Comparison of ENCODE assay signal across 22 cellular contexts in the genomic region with DNA sequence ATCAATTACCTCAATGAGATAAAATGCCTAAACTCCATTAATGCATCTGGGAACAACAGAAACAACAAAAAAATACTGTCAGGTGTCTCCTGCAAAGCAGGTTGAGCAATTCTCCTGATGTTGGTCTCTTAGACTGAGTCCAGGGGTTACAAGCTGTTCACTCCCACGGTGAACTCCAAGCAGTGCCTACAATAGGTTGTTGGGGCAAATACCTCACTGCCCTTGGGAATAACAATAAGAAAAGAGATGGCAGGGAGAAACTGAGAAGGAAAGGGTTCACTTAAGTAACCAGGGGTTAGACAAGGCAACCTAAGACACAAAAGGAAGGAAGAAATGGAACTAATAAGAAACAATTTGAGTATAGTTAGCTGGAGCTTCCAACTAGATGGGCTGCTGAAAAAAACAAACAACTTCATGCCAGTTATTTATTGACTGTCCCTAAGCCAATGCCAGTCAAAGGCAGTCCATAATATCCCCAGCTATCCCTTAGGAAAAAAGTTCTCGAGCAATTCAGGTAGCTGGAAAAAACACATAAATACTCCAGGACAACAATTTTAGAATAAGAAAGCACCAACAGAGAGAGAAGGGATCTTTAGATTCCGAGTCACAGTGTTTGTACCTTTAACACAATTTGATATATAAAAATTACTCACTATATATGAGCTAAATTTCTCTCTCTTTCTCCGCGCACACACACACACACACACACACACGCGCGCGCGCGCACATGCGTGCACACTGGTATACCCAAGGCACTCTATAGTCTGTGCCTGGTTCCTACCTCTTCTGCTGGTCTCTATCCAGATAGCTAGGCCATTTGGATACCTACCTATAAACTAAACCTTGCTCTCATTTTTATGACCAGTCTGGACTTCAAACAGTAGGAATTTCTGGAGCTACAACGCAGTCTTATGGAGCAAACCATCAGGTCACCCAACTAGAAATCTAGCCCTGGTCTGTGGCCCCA.
"Had no signal": no experiment of that assay in that cellular context is flagged by ENCODE, and none has a peak within 500 bp of the region (broad histone marks: within the 10 kb centered on the region; RNA-seq: fewer than 3 reads in every experiment).

No MANE protein-coding gene starts in this region.

- H3K27me3 ChIP-seq: gastroesophageal sphincter, testis had no signal

- H3K27ac ChIP-seq: coronary artery, gastroesophageal sphincter, prostate gland, testis had no signal

- H3K36me3 ChIP-seq: gastroesophageal sphincter, prostate gland had no signal

- H3K27ac Mint-ChIP-seq: activated B cell treated with CpG ODN at 0.5 μM for 24 hours; activated CD8-positive, alpha-beta T cell treated with anti-CD3 and anti-CD28 coated beads for 36 hours; activated naive CD8-positive, alpha-beta T cell; activated T-helper 2 cell treated with anti-CD3 and anti-CD28 coated beads, Interferon-gamma antibody, Interleukin-2, Interleukin-4, amounts not matched to agents 10 μg/mL and 5 μg/mL and 100 μg/mL, durations not matched to agents 14 hours and 24 hours and 36 hours; brain; immature natural killer cell; natural killer cell treated with Interleukin-12 subunit alpha and Interleukin-12 subunit beta and Interleukin-15 and Interleukin-18, amount 100 ng/mL, for 72 hours; T-helper 2 cell treated with Interferon-gamma antibody and Interleukin-4, amounts not matched to agents 5 μg/mL and 100 μg/mL, for 36 hours had no signal

- H3K36me3 Mint-ChIP-seq: activated naive CD8-positive, alpha-beta T cell; brain; natural killer cell treated with Interleukin-12 subunit alpha and Interleukin-12 subunit beta and Interleukin-15 and Interleukin-18, amount 100 ng/mL, for 72 hours; T-cell had no signal

- H3K4me3 Mint-ChIP-seq: activated B cell treated with CpG ODN at 0.5 μM for 24 hours; activated CD8-positive, alpha-beta T cell treated with anti-CD3 and anti-CD28 coated beads for 36 hours; activated naive CD8-positive, alpha-beta T cell; brain; immature natural killer cell; natural killer cell treated with Interleukin-12 subunit alpha and Interleukin-12 subunit beta and Interleukin-15 and Interleukin-18, amount 100 ng/mL, for 72 hours; T-cell; T-helper 2 cell treated with Interferon-gamma antibody and Interleukin-4, amounts not matched to agents 5 μg/mL and 100 μg/mL, for 36 hours had no signal

- H3K4me1 Mint-ChIP-seq: activated B cell treated with CpG ODN at 0.5 μM for 24 hours, immature natural killer cell, T-cell had no signal

- H3K9me3 Mint-ChIP-seq: activated B cell treated with CpG ODN at 0.5 μM for 24 hours; activated CD8-positive, alpha-beta T cell treated with anti-CD3 and anti-CD28 coated beads for 36 hours; activated T-helper 2 cell treated with anti-CD3 and anti-CD28 coated beads, Interferon-gamma antibody, Interleukin-2, Interleukin-4, amounts not matched to agents 10 μg/mL and 5 μg/mL and 100 μg/mL, durations not matched to agents 14 hours and 24 hours and 36 hours; natural killer cell treated with Interleukin-12 subunit alpha and Interleukin-12 subunit beta and Interleukin-15 and Interleukin-18, amount 100 ng/mL, for 72 hours; T-helper 2 cell treated with Interferon-gamma antibody and Interleukin-4, amounts not matched to agents 5 μg/mL and 100 μg/mL, for 36 hours had no signal

- H3K4me3 ChIP-seq: coronary artery, dorsolateral prefrontal cortex, gastroesophageal sphincter, lung, prostate gland, testis had no signal

- DNase-seq: activated B cell treated with CpG ODN at 0.5 μM for 24 hours; activated CD4-positive, alpha-beta T cell treated with anti-CD3 and anti-CD28 coated beads, Interleukin-2, amount 50 U/mL, for 1 hour; activated CD8-positive, alpha-beta T cell treated with anti-CD3 and anti-CD28 coated beads for 36 hours; activated T-cell treated with anti-CD3 and anti-CD28 coated beads, Interleukin-2, amount 50 U/mL, for 48 hours; aorta; dorsolateral prefrontal cortex; effector memory CD4-positive, alpha-beta T cell; hypothalamus; immature natural killer cell; kidney; stimulated activated naive CD4-positive, alpha-beta T cell treated with Interleukin-2 at 50 U/mL for 16 hours; T-cell; testis had no signal

- H3K4me1 ChIP-seq: gastroesophageal sphincter, prostate gland, testis had no signal

- H3K9me3 ChIP-seq: gastroesophageal sphincter, prostate gland, testis had no signal

- ATAC-seq: activated CD8-positive, alpha-beta T cell treated with anti-CD3 and anti-CD28 coated beads for 36 hours; gastroesophageal sphincter; natural killer cell treated with Interleukin-12 subunit alpha and Interleukin-12 subunit beta and Interleukin-15 and Interleukin-18, amount 100 ng/mL, for 72 hours; T-cell had no signal
